1 cellular context compared by ENCODE assay signal in the genomic region with DNA sequence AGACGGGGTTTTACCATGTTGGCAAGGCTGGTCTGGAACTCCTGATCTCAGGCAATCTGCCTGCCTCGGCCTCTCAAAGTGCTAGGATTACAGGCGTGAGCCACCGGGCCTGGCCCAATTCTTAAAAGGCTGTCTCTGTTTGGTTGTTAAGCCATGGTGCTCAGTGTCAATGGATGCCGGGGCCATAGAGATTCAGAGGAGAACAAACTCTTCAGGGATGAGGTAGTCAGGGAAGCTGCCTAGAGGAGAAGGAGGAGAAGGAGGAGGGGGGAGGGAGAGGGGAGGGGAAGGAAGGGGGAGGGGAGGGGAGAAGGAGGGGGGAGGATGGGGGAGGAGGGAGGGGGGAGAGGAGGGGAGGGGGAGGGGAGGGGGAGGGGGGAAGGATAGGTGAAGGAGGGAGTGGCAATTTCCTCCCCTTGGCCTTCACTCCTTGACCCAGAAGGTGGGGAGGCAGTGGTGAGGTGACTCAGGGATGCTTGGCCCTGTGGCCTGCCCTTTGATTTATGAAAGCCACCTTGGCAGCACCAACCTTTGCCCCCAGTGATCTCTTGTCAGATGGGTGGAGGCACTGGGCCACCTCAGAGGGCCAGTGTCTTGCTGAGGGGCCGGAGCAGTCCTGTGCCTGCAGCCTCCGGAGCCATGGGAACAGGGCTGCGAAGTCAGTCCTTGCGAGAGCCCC.
TF ChIP-seq lines count a peak whose summit lies in the region.

A gene with protein sequence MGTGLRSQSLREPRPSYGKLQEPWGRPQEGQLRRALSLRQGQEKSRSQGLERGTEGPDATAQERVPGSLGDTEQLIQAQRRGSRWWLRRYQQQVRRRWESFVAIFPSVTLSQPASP (plus strand): TSS at position 581 of the 679 bp plus-strand sequence. CDS start 59 bp downstream, at position 640.

TF ChIP-seq in IMR-90, 13 proteins besides CTCF, POLR2A, EP300 and RAD21 (continued from another document):
- TF ChIP-seq, protein P1, sequence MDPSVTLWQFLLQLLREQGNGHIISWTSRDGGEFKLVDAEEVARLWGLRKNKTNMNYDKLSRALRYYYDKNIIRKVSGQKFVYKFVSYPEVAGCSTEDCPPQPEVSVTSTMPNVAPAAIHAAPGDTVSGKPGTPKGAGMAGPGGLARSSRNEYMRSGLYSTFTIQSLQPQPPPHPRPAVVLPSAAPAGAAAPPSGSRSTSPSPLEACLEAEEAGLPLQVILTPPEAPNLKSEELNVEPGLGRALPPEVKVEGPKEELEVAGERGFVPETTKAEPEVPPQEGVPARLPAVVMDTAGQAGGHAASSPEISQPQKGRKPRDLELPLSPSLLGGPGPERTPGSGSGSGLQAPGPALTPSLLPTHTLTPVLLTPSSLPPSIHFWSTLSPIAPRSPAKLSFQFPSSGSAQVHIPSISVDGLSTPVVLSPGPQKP (IDR thresholded peaks at IDR 0.05; ENCODE audit: borderline replicate concordance, low read depth, low read length) = no peak
- TF ChIP-seq RFX5 (IDR thresholded peaks at IDR 0.05; ENCODE audit: low read depth, low read length) (no peak), NFE2L2 (IDR thresholded peaks at IDR 0.05; ENCODE audit: low read depth, low read length) (no peak), CHD1 (IDR thresholded peaks at IDR 0.05; ENCODE audit: low read depth, low read length) (no peak), RCOR1 (IDR thresholded peaks at IDR 0.05; ENCODE audit: insufficient replicate concordance, low read length) (no peak), FOS (IDR thresholded peaks at IDR 0.05; ENCODE audit: low read depth, low read length) (no peak), CEBPB (IDR thresholded peaks at IDR 0.05; ENCODE audit: low read depth, low read length) (no peak), BHLHE40 (IDR thresholded peaks at IDR 0.05; ENCODE audit: low read depth, low read length) (no peak)
- TF ChIP-seq, protein P2, sequence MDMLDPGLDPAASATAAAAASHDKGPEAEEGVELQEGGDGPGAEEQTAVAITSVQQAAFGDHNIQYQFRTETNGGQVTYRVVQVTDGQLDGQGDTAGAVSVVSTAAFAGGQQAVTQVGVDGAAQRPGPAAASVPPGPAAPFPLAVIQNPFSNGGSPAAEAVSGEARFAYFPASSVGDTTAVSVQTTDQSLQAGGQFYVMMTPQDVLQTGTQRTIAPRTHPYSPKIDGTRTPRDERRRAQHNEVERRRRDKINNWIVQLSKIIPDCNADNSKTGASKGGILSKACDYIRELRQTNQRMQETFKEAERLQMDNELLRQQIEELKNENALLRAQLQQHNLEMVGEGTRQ (IDR thresholded peaks at IDR 0.05; ENCODE audit: low read depth, low read length) = no peak
